ENCODE assay signal across 8 cellular contexts in genomic region chr2:43995733-43996533, GRCh38. TPM values are rescaled to one million over a fixed set of nuclear protein-coding genes. Genes with fewer than 3 reads are reported as not detected.
DNase-seq lines count a peak whose midpoint lies in the region; ATAC-seq and TF ChIP-seq lines count a peak whose summit lies in the region.

LRPPRC (minus strand) TSS chr2:43995989; CDS start chr2:43995947, 42 bp downstream.

- H3K4me3 Mint-ChIP-seq in activated CD4-positive, alpha-beta T cell treated with anti-CD3 and anti-CD28 coated beads, Interleukin-2, amount 10 ng/mL, durations not matched to agents 7 days and 5 days = peak within 1 kb of the TSS; percentile 85

- H3K27ac ChIP-seq in coronary artery (peak within 1 kb of the TSS; percentile 64 to 86), layer of hippocampus (ENCODE audit: low read depth, low read length) (peak within 1 kb of the TSS; percentile 92)

- no peak for TF ChIP-seq CTCF in BJ (IDR thresholded peaks at IDR 0.05; ENCODE audit: insufficient read depth, low read depth, low read length)
- TF ChIP-seq CTCF in coronary artery (IDR thresholded peaks at IDR 0.05) = no peak

- H3K36me3 Mint-ChIP-seq in activated CD4-positive, alpha-beta T cell treated with anti-CD3 and anti-CD28 coated beads, Interleukin-2, amount 10 ng/mL, durations not matched to agents 7 days and 5 days (ENCODE audit: low read depth) = peaks cover 32% of the 10 kb centered on the region

- POLR2A ChIA-PET in BJ (lab: Charles Lee) = no interaction called here
- POLR2A ChIA-PET in activated CD4-positive, alpha-beta T cell treated with anti-CD3 and anti-CD28 coated beads, Interleukin-2, amount 10 ng/mL, durations not matched to agents 7 days and 5 days (lab: Charles Lee) = no interaction called here

- no peaks in the 10 kb centered on the region for H3K36me3 ChIP-seq in BJ (ENCODE audit: control insufficient read depth, insufficient read depth, low read length)

- CTCF ChIA-PET in BJ (lab: Yijun Ruan, JAX) = no interaction called here
- CTCF ChIA-PET in activated CD4-positive, alpha-beta T cell treated with anti-CD3 and anti-CD28 coated beads, Interleukin-2, amount 10 ng/mL, durations not matched to agents 7 days and 5 days (lab: Charles Lee) = no interaction called here

- H3K27me3 Mint-ChIP-seq in activated CD4-positive, alpha-beta T cell treated with anti-CD3 and anti-CD28 coated beads, Interleukin-2, amount 10 ng/mL, durations not matched to agents 7 days and 5 days = no peaks in the 10 kb centered on the region

- no peaks in the 10 kb centered on the region for H3K9me3 Mint-ChIP-seq in activated CD4-positive, alpha-beta T cell treated with anti-CD3 and anti-CD28 coated beads, Interleukin-2, amount 10 ng/mL, durations not matched to agents 7 days and 5 days

- peak within 1 kb of the TSS; percentile 71 for H3K4me3 ChIP-seq in BJ (ENCODE audit: low read depth, low read length)
- peak within 1 kb of the TSS; percentile 97 for H3K4me3 ChIP-seq in coronary artery

- peak within 1 kb of the TSS; percentile 99 for H3K27ac Mint-ChIP-seq in activated CD4-positive, alpha-beta T cell treated with anti-CD3 and anti-CD28 coated beads, Interleukin-2, amount 10 ng/mL, durations not matched to agents 7 days and 5 days

- H3K4me1 Mint-ChIP-seq in activated CD4-positive, alpha-beta T cell treated with anti-CD3 and anti-CD28 coated beads, Interleukin-2, amount 10 ng/mL, durations not matched to agents 7 days and 5 days = peaks cover 47% of the 10 kb centered on the region

- H3K27me3 ChIP-seq in BJ (ENCODE audit: control insufficient read depth, insufficient read depth, low read length) = no peaks in the 10 kb centered on the region
- H3K27me3 ChIP-seq in layer of hippocampus (ENCODE audit: control insufficient read depth, insufficient read depth, low read length) = no peaks in the 10 kb centered on the region

- DNase-seq in BJ (ENCODE audit: low read depth) (peak; percentile 82), NCI-H69 (lab: John Stamatoyannopoulos, UW) (peak; percentile 95), coronary artery (ENCODE audit: low spot score) (peak; percentile 95)
- peak; percentile 94 for DNase-seq in activated CD4-positive, alpha-beta T cell treated with anti-CD3 and anti-CD28 coated beads, Interleukin-2, amount 10 ng/mL, durations not matched to agents 7 days and 5 days
- DNase-seq in stimulated activated CD4-positive, alpha-beta T cell treated with anti-CD3 and anti-CD28 coated beads, Interleukin-1b, Interleukin-23, amount 100 ng/mL, for 4 hours (ENCODE audit: low read depth in 2 of 2) = peak; percentile 75 to 81

- ATAC-seq in GM19324 (IDR thresholded peaks at IDR 0.05; ENCODE audit: low FRiP score, unreplicated experiment) (peak; percentile 90), HG03469 (IDR thresholded peaks at IDR 0.05; ENCODE audit: unreplicated experiment) (peak; percentile 78)

RNA-seq across cellular contexts. Expression of gene LRPPRC, which starts in this region (rescaled TPM):
- polyA plus RNA-seq in BJ (2011; rRNA removed) = 24.9 and 49.0 TPM in 2 replicates
- polyA minus RNA-seq in BJ (2011; rRNA and poly(A)+ RNA removed) = 33.6 and 43.2 TPM in 2 replicates
- 10 to 100 TPM; 77.6 to 80.2 TPM for total RNA-seq in activated CD4-positive, alpha-beta T cell treated with anti-CD3 and anti-CD28 coated beads, Interleukin-2, amount 10 ng/mL, durations not matched to agents 7 days and 5 days

Comparison
In these comparisons a context has a peak if more than half of its experiments do, and no peak if none do; other contexts are left out.
1. Peak in every context shown above with its lines: DNase-seq, ATAC-seq, H3K4me3 ChIP-seq and H3K27ac ChIP-seq.